In the genomic region with DNA sequence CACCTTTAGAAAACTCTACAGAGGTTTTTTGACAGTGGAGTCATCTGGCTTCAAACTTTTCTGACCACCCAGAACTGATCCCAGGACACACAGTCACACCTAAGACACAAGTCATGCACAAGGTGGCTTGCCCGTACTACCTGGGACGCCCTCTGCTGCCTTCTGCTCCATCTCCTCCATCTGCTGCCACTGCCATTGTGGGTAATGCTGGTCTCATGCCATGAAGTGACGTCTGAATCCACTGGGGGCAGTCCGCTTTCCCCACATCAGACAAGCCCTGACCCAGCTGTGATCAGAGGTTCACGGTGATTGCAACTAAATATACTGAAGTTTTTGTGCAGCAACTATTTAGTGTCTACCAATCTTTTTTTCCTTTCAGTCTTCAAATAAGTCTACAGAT, we compare ENCODE assay signal across 1 cellular context.
TF ChIP-seq lines count a peak whose summit lies in the region.

No MANE protein-coding gene starts in this region.

TF ChIP-seq in GM23338, 12 proteins besides CTCF, POLR2A, EP300 and RAD21:
- TF ChIP-seq, protein P1, sequence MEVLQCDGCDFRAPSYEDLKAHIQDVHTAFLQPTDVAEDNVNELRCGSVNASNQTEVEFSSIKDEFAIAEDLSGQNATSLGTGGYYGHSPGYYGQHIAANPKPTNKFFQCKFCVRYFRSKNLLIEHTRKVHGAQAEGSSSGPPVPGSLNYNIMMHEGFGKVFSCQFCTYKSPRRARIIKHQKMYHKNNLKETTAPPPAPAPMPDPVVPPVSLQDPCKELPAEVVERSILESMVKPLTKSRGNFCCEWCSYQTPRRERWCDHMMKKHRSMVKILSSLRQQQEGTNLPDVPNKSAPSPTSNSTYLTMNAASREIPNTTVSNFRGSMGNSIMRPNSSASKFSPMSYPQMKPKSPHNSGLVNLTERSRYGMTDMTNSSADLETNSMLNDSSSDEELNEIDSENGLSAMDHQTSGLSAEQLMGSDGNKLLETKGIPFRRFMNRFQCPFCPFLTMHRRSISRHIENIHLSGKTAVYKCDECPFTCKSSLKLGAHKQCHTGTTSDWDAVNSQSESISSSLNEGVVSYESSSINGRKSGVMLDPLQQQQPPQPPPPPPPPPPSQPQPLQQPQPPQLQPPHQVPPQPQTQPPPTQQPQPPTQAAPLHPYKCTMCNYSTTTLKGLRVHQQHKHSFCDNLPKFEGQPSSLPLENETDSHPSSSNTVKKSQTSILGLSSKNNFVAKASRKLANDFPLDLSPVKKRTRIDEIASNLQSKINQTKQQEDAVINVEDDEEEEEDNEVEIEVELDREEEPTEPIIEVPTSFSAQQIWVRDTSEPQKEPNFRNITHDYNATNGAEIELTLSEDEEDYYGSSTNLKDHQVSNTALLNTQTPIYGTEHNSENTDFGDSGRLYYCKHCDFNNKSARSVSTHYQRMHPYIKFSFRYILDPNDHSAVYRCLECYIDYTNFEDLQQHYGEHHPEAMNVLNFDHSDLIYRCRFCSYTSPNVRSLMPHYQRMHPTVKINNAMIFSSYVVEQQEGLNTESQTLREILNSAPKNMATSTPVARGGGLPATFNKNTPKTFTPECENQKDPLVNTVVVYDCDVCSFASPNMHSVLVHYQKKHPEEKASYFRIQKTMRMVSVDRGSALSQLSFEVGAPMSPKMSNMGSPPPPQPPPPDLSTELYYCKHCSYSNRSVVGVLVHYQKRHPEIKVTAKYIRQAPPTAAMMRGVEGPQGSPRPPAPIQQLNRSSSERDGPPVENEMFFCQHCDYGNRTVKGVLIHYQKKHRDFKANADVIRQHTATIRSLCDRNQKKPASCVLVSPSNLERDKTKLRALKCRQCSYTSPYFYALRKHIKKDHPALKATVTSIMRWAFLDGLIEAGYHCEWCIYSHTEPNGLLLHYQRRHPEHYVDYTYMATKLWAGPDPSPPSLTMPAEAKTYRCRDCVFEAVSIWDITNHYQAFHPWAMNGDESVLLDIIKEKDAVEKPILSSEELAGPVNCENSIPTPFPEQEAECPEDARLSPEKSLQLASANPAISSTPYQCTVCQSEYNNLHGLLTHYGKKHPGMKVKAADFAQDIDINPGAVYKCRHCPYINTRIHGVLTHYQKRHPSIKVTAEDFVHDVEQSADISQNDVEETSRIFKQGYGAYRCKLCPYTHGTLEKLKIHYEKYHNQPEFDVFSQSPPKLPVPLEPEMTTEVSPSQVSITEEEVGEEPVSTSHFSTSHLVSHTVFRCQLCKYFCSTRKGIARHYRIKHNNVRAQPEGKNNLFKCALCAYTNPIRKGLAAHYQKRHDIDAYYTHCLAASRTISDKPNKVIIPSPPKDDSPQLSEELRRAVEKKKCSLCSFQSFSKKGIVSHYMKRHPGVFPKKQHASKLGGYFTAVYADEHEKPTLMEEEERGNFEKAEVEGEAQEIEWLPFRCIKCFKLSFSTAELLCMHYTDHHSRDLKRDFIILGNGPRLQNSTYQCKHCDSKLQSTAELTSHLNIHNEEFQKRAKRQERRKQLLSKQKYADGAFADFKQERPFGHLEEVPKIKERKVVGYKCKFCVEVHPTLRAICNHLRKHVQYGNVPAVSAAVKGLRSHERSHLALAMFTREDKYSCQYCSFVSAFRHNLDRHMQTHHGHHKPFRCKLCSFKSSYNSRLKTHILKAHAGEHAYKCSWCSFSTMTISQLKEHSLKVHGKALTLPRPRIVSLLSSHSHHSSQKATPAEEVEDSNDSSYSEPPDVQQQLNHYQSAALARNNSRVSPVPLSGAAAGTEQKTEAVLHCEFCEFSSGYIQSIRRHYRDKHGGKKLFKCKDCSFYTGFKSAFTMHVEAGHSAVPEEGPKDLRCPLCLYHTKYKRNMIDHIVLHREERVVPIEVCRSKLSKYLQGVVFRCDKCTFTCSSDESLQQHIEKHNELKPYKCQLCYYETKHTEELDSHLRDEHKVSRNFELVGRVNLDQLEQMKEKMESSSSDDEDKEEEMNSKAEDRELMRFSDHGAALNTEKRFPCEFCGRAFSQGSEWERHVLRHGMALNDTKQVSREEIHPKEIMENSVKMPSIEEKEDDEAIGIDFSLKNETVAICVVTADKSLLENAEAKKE (CRISPR knock-in tag; IDR thresholded peaks at IDR 0.05): peak; percentile 60; the same call in 1 of the 2 replicates
- TF ChIP-seq ZNF114 (CRISPR knock-in tag; IDR thresholded peaks at IDR 0.05): no peak
